Comparison of ENCODE assay signal across 1 cellular context in genomic region chr14:63224196-63224595, GRCh38.
TF ChIP-seq lines count a peak whose summit lies in the region.

No MANE protein-coding gene starts in this region.

TF ChIP-seq in GM23338, 12 proteins besides CTCF, POLR2A, EP300 and RAD21 (continued from another document):
- TF ChIP-seq ZNF462 (CRISPR knock-in tag; IDR thresholded peaks at IDR 0.05) (no peak), CREB1 (CRISPR knock-in tag; IDR thresholded peaks at IDR 0.05; ENCODE audit: low read depth) (no peak), ZNF114 (CRISPR knock-in tag; IDR thresholded peaks at IDR 0.05) (no peak), ZNF331 (CRISPR knock-in tag; IDR thresholded peaks at IDR 0.05; ENCODE audit: low read depth) (no peak), EZH2 (IDR thresholded peaks at IDR 0.05; ENCODE audit: low read depth, unreplicated experiment) (no peak), NANOG (IDR thresholded peaks at IDR 0.05; ENCODE audit: borderline replicate concordance) (no peak)
